8 cellular contexts compared by ENCODE assay signal in genomic region chr5:131164161-131164930, GRCh38. TPM values are rescaled to one million over a fixed set of nuclear protein-coding genes. Genes with fewer than 3 reads are reported as not detected.
DNase-seq lines count a peak whose midpoint lies in the region; ATAC-seq lines count a peak whose summit lies in the region.

No MANE protein-coding gene starts in this region.

- no peaks in the 10 kb centered on the region for H3K79me1 ChIP-seq in neuronal stem cell (ENCODE audit: low read depth, low read length)

- H3K9me3 ChIP-seq in HUES6 (ENCODE audit: control insufficient read depth, insufficient read depth, low read depth, low read length) (no peaks in the 10 kb centered on the region), SJCRH30 (replicated peaks) (no peaks in the 10 kb centered on the region), neuronal stem cell (replicated peaks in 1 of 2; ENCODE audit: control insufficient read depth in 2 of 2, insufficient read depth in 1 of 2, low read depth in 1 of 2, low read length in 2 of 2) (peaks cover 0 to 2% of the 10 kb centered on the region in 2 donors)

- H3K4me3 ChIP-seq in HUES6 (ENCODE audit: low read depth, low read length) = peak overlapping the region; percentile 98
- peak overlapping the region; percentile 87 for H3K4me3 ChIP-seq in SJCRH30
- peak overlapping the region; percentile 92 to 98 for H3K4me3 ChIP-seq in neuronal stem cell (ENCODE audit: low read length in 2 of 2)

- H2BK15ac ChIP-seq in neuronal stem cell (ENCODE audit: low read length) = no peak overlapping the region

- peak overlapping the region; percentile 99 for H3K9ac ChIP-seq in HUES6 (ENCODE audit: low read length)
- H3K9ac ChIP-seq in neuronal stem cell (ENCODE audit: low read depth, low read length, poor library complexity) = peak overlapping the region; percentile 95

- H3K27me3 ChIP-seq in HUES6 (ENCODE audit: control insufficient read depth, insufficient read depth, low read length) (no peaks in the 10 kb centered on the region), SJCRH30 (no peaks in the 10 kb centered on the region), neuronal stem cell (ENCODE audit: control insufficient read depth in 3 of 3, insufficient read depth in 3 of 3, low read depth in 1 of 3, low read length in 3 of 3) (no peaks in the 10 kb centered on the region)

- no peak overlapping the region for H4K8ac ChIP-seq in neuronal stem cell (ENCODE audit: low read depth, low read length)

- H3K14ac ChIP-seq in neuronal stem cell (ENCODE audit: low read length) = peak overlapping the region; percentile 98

- H2AK5ac ChIP-seq in neuronal stem cell (ENCODE audit: low read depth, low read length) = peak overlapping the region; percentile 35

- H3K4ac ChIP-seq in neuronal stem cell (ENCODE audit: low read length) = no peak overlapping the region

- H3K4me1 ChIP-seq in HUES6 (ENCODE audit: control insufficient read depth, insufficient read depth, low read length) (peaks cover 6% of the 10 kb centered on the region; the same call in 1 of the 2 replicates), SJCRH30 (no peaks in the 10 kb centered on the region; the same call in 1 of the 2 replicates), neuronal stem cell (ENCODE audit: control insufficient read depth in 2 of 2, insufficient read depth in 1 of 2, low read depth in 1 of 2, low read length in 2 of 2) (no peaks in the 10 kb centered on the region)

- peak overlapping the region; percentile 96 for H2AFZ ChIP-seq in neuronal stem cell (ENCODE audit: low read length)

- DNase-seq in DMS153 treated with DMSO at 0.1 percent for 48 hours (lab: John Stamatoyannopoulos, UW; ENCODE audit: unreplicated experiment) (peak; percentile 11), SJCRH30 (peak; percentile 87 to 89), foreskin melanocyte (peak; percentile 68), neuronal stem cell (ENCODE audit: low spot score) (peak; percentile 64), superior temporal gyrus (ENCODE audit: extremely low spot score) (peak; percentile 72)
- peak; percentile 71 for DNase-seq in activated naive CD4-positive, alpha-beta T cell treated with Interleukin-2 at 50 U/mL for 16 hours

- peak overlapping the region; percentile 71 for H3K23ac ChIP-seq in neuronal stem cell (ENCODE audit: low read depth, low read length, poor library complexity)

- WGBS in neuronal stem cell (ENCODE audit: extremely low coverage in 2 of 2, insufficient read length in 2 of 2, insufficient replicate concordance in 1 of 2), 2 donors = no CpG with 5 or more reads among the region's 57 CpGs

- H4K91ac ChIP-seq in neuronal stem cell (ENCODE audit: low read depth, low read length, poor library complexity) = no peak overlapping the region

- H3K27ac ChIP-seq in HUES6 (ENCODE audit: low read depth, low read length) (peak overlapping the region; percentile 90), SJCRH30 (peak overlapping the region; percentile 88), neuronal stem cell (replicated peaks; ENCODE audit: low read length) (peak overlapping the region; percentile 95)

- H3K18ac ChIP-seq in neuronal stem cell (ENCODE audit: low read length) = peak overlapping the region; percentile 98

- H3K36me3 ChIP-seq in HUES6 (ENCODE audit: control insufficient read depth, insufficient read depth, low read length) = peaks cover 34% of the 10 kb centered on the region
- peaks cover 26% of the 10 kb centered on the region for H3K36me3 ChIP-seq in SJCRH30
- H3K36me3 ChIP-seq in neuronal stem cell (replicated peaks in 1 of 2; ENCODE audit: control insufficient read depth in 2 of 2, insufficient read depth in 2 of 2, low read length in 2 of 2) = peaks cover 8 to 34% of the 10 kb centered on the region in 2 donors

- H2BK120ac ChIP-seq in neuronal stem cell (ENCODE audit: low read depth, low read length) = no peak overlapping the region

- peak overlapping the region; percentile 64 for H3K4me2 ChIP-seq in neuronal stem cell (ENCODE audit: insufficient read depth, low read length, poor library complexity, severe bottlenecking)

- H2BK12ac ChIP-seq in neuronal stem cell (ENCODE audit: low read length) = no peak overlapping the region

- ATAC-seq in GM21515 (IDR thresholded peaks at IDR 0.05; ENCODE audit: unreplicated experiment) = peak; percentile 70

- peak overlapping the region; percentile 72 for H2BK5ac ChIP-seq in neuronal stem cell (ENCODE audit: low read length)

RNA-seq across cellular contexts. Expression of gene HINT1, which starts 0.7 kb away (rescaled TPM):
- 348 and 350 TPM in 2 replicates for total RNA-seq in SJCRH30 (2014; rRNA removed; shearing (Covaris generic))
- 383 TPM for polyA plus RNA-seq in neuronal stem cell (2013, experiment 1 of 2)
- polyA plus RNA-seq in neuronal stem cell (2013, experiment 2 of 2) = 390 TPM

RNA-seq across cellular contexts. Expression of gene LYRM7, which starts 6.4 kb away (rescaled TPM):
- 21.1 and 21.8 TPM in 2 replicates for total RNA-seq in SJCRH30 (2014; rRNA removed; shearing (Covaris generic))
- 8.0 TPM for polyA plus RNA-seq in neuronal stem cell (2013, experiment 1 of 2)
- 8.6 TPM for polyA plus RNA-seq in neuronal stem cell (2013, experiment 2 of 2)

Comparison
In these comparisons a context has a peak if more than half of its experiments do, and no peak if none do; other contexts are left out.
1. Peak in every context shown above with its lines: DNase-seq, ATAC-seq, H3K4me3 ChIP-seq and H3K27ac ChIP-seq.
2. DNase-seq: peak in every context shown above with its lines; median percentile 88 in SJCRH30; 72 in superior temporal gyrus; 71 in activated naive CD4-positive, alpha-beta T cell treated with Interleukin-2 at 50 U/mL for 16 hours; 68 in foreskin melanocyte; 64 in neuronal stem cell; 11 in DMS153 treated with DMSO at 0.1 percent for 48 hours.